In the genomic region with DNA sequence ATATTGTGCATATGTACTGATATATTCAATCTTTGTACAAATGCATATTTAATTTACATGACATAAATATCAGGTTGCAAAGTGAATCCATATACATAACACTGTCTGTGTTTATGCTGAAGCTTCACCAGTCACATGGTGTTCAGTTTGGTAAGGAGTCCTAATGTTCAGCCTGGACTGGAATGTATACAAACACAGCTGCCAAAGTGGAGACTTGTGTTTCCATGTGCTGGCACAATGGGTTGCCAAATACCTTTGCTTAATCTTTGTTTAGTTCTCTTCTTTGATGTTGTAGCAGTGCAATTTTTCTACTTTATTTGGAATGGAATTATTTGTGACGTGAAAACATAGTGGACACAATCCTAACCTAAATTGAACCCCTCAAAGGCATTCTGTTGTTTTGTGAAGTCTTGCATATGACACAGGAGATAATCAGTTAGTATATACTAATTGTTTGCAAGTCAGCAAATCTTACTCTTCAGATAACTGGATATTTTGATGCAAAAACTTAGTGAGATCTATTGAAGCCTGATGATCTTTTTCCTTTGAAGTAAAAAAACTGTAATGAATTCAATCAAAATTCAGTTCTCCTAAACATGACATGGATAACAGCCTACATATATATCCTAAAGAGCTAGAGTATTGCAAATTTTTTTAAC, we compare ENCODE assay signal across 1 cellular context.
TF ChIP-seq lines count a peak whose summit lies in the region.

No MANE protein-coding gene starts in this region.

TF ChIP-seq in HepG2, 621 proteins besides CTCF, POLR2A, EP300 and RAD21 (continued from another document and continues in another):
- no peak for TF ChIP-seq ZSCAN5A (CRISPR knock-in tag; IDR thresholded peaks at IDR 0.05; ENCODE audit: borderline replicate concordance)
- no peak for TF ChIP-seq ARNTL (CRISPR knock-in tag; IDR thresholded peaks at IDR 0.05)
- no peak for TF ChIP-seq ZNF589 (CRISPR knock-in tag; conservative IDR thresholded peaks at IDR 0.05)
- TF ChIP-seq CENPT (CRISPR knock-in tag; IDR thresholded peaks at IDR 0.05; ENCODE audit: low read depth): no peak
- TF ChIP-seq ZNF614 (CRISPR knock-in tag; IDR thresholded peaks at IDR 0.05; ENCODE audit: borderline replicate concordance): no peak
- no peak for TF ChIP-seq CEBPZ (IDR thresholded peaks at IDR 0.05; ENCODE audit: low read length)
- TF ChIP-seq, protein P1, sequence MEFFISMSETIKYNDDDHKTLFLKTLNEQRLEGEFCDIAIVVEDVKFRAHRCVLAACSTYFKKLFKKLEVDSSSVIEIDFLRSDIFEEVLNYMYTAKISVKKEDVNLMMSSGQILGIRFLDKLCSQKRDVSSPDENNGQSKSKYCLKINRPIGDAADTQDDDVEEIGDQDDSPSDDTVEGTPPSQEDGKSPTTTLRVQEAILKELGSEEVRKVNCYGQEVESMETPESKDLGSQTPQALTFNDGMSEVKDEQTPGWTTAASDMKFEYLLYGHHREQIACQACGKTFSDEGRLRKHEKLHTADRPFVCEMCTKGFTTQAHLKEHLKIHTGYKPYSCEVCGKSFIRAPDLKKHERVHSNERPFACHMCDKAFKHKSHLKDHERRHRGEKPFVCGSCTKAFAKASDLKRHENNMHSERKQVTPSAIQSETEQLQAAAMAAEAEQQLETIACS (CRISPR knock-in tag; IDR thresholded peaks at IDR 0.05): no peak
- TF ChIP-seq FOXO1 (CRISPR knock-in tag; IDR thresholded peaks at IDR 0.05): no peak
- TF ChIP-seq ZNF317 (CRISPR knock-in tag; IDR thresholded peaks at IDR 0.05): no peak
- no peak for TF ChIP-seq ZNF724P (CRISPR knock-in tag; IDR thresholded peaks at IDR 0.05; ENCODE audit: borderline replicate concordance)
- TF ChIP-seq UBTF (CRISPR knock-in tag; IDR thresholded peaks at IDR 0.05): no peak
- 0 out of 2 replicates have a peak, but pooled peaks have one; percentile 25 for TF ChIP-seq TARDBP (CRISPR knock-in tag; IDR thresholded peaks at IDR 0.05)
- no peak for TF ChIP-seq ZNF501 (CRISPR knock-in tag; IDR thresholded peaks at IDR 0.05)
- TF ChIP-seq ZNF260 (CRISPR knock-in tag; IDR thresholded peaks at IDR 0.05; ENCODE audit: borderline replicate concordance, low read depth): no peak
- TF ChIP-seq ZNF577 (CRISPR knock-in tag; IDR thresholded peaks at IDR 0.05; ENCODE audit: borderline replicate concordance, low read depth): no peak
- no peak for TF ChIP-seq NFRKB (IDR thresholded peaks at IDR 0.05)
- TF ChIP-seq ZNF33A (CRISPR knock-in tag; IDR thresholded peaks at IDR 0.05; ENCODE audit: borderline replicate concordance): no peak
- TF ChIP-seq ZNF101 (CRISPR knock-in tag; IDR thresholded peaks at IDR 0.05; ENCODE audit: borderline replicate concordance, low read depth): no peak
- no peak for TF ChIP-seq ZNF652 (CRISPR knock-in tag; IDR thresholded peaks at IDR 0.05; ENCODE audit: borderline replicate concordance, low read depth)
- TF ChIP-seq, protein P2, sequence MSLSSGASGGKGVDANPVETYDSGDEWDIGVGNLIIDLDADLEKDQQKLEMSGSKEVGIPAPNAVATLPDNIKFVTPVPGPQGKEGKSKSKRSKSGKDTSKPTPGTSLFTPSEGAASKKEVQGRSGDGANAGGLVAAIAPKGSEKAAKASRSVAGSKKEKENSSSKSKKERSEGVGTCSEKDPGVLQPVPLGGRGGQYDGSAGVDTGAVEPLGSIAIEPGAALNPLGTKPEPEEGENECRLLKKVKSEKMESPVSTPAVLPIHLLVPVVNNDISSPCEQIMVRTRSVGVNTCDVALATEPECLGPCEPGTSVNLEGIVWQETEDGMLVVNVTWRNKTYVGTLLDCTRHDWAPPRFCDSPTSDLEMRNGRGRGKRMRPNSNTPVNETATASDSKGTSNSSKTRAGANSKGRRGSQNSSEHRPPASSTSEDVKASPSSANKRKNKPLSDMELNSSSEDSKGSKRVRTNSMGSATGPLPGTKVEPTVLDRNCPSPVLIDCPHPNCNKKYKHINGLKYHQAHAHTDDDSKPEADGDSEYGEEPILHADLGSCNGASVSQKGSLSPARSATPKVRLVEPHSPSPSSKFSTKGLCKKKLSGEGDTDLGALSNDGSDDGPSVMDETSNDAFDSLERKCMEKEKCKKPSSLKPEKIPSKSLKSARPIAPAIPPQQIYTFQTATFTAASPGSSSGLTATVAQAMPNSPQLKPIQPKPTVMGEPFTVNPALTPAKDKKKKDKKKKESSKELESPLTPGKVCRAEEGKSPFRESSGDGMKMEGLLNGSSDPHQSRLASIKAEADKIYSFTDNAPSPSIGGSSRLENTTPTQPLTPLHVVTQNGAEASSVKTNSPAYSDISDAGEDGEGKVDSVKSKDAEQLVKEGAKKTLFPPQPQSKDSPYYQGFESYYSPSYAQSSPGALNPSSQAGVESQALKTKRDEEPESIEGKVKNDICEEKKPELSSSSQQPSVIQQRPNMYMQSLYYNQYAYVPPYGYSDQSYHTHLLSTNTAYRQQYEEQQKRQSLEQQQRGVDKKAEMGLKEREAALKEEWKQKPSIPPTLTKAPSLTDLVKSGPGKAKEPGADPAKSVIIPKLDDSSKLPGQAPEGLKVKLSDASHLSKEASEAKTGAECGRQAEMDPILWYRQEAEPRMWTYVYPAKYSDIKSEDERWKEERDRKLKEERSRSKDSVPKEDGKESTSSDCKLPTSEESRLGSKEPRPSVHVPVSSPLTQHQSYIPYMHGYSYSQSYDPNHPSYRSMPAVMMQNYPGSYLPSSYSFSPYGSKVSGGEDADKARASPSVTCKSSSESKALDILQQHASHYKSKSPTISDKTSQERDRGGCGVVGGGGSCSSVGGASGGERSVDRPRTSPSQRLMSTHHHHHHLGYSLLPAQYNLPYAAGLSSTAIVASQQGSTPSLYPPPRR (CRISPR knock-in tag; IDR thresholded peaks at IDR 0.05; ENCODE audit: borderline replicate concordance): no peak
- TF ChIP-seq STAT5B (CRISPR knock-in tag; IDR thresholded peaks at IDR 0.05): no peak
- no peak for TF ChIP-seq ATF7 (IDR thresholded peaks at IDR 0.05)
- TF ChIP-seq ATF7 (CRISPR knock-in tag; IDR thresholded peaks at IDR 0.05): no peak
- no peak for TF ChIP-seq EED (CRISPR knock-in tag; IDR thresholded peaks at IDR 0.05)
- TF ChIP-seq, protein P3, sequence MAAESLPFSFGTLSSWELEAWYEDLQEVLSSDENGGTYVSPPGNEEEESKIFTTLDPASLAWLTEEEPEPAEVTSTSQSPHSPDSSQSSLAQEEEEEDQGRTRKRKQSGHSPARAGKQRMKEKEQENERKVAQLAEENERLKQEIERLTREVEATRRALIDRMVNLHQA (CRISPR knock-in tag; IDR thresholded peaks at IDR 0.05): no peak
- no peak for TF ChIP-seq SRY (CRISPR knock-in tag; IDR thresholded peaks at IDR 0.05)
- TF ChIP-seq, protein P4, sequence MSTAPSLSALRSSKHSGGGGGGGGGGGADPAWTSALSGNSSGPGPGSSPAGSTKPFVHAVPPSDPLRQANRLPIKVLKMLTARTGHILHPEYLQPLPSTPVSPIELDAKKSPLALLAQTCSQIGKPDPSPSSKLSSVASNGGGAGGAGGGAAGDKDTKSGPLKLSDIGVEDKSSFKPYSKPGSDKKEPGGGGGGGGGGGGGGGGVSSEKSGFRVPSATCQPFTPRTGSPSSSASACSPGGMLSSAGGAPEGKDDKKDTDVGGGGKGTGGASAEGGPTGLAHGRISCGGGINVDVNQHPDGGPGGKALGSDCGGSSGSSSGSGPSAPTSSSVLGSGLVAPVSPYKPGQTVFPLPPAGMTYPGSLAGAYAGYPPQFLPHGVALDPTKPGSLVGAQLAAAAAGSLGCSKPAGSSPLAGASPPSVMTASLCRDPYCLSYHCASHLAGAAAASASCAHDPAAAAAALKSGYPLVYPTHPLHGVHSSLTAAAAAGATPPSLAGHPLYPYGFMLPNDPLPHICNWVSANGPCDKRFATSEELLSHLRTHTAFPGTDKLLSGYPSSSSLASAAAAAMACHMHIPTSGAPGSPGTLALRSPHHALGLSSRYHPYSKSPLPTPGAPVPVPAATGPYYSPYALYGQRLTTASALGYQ (CRISPR knock-in tag; IDR thresholded peaks at IDR 0.05): no peak
- TF ChIP-seq HMGA1 (CRISPR knock-in tag; conservative IDR thresholded peaks at IDR 0.05): no peak
- no peak for TF ChIP-seq GABPA (IDR thresholded peaks at IDR 0.05; ENCODE audit: low read depth, low read length)
- no peak for TF ChIP-seq GABPA (CRISPR knock-in tag; IDR thresholded peaks at IDR 0.05; ENCODE audit: low read depth)
- TF ChIP-seq ZNF205 (CRISPR knock-in tag; IDR thresholded peaks at IDR 0.05): no peak
- TF ChIP-seq HHEX (CRISPR knock-in tag; IDR thresholded peaks at IDR 0.05): no peak
- TF ChIP-seq ATF2 (CRISPR knock-in tag; IDR thresholded peaks at IDR 0.05): peak; percentile 35; the same call in 1 of the 2 replicates
- TF ChIP-seq HNRNPUL1 (IDR thresholded peaks at IDR 0.05; ENCODE audit: low read depth, low read length): no peak
- TF ChIP-seq ZNF513 (CRISPR knock-in tag; conservative IDR thresholded peaks at IDR 0.05): no peak
- no peak for TF ChIP-seq GTF2F1 (IDR thresholded peaks at IDR 0.05; ENCODE audit: low read length)
- no peak for TF ChIP-seq IRF1 (CRISPR knock-in tag; IDR thresholded peaks at IDR 0.05; ENCODE audit: low read depth)
